In genomic region chr5:30502277-30502676, GRCh38 we compare ENCODE assay signal across 1 cellular context.
TF ChIP-seq lines count a peak whose summit lies in the region.

No MANE protein-coding gene starts in this region.

TF ChIP-seq in HepG2, 621 proteins besides CTCF, POLR2A, EP300 and RAD21 (continued from another document):
- TF ChIP-seq ZNF407 (CRISPR knock-in tag; IDR thresholded peaks at IDR 0.05; ENCODE audit: not compliant biosample characterization), result no peak
- 0 out of 2 replicates have a peak, but pooled peaks have one; percentile 26 for TF ChIP-seq FOSL2 (CRISPR knock-in tag; IDR thresholded peaks at IDR 0.05)
- no peak for TF ChIP-seq ZNF720 (CRISPR knock-in tag; IDR thresholded peaks at IDR 0.05)
- TF ChIP-seq ZNF652 (CRISPR knock-in tag; IDR thresholded peaks at IDR 0.05; ENCODE audit: borderline replicate concordance, low read depth), result no peak
- TF ChIP-seq HMG20A (CRISPR knock-in tag; IDR thresholded peaks at IDR 0.05; ENCODE audit: borderline replicate concordance), result peak; percentile 60; the same call in 1 of the 2 replicates
- no peak for TF ChIP-seq ZNF784 (CRISPR knock-in tag; IDR thresholded peaks at IDR 0.05; ENCODE audit: borderline replicate concordance)
- TF ChIP-seq ARNT (IDR thresholded peaks at IDR 0.05), result no peak
- no peak for TF ChIP-seq TEAD3 (CRISPR knock-in tag; optimal IDR thresholded peaks at IDR 0.05; ENCODE audit: borderline replicate concordance)
- TF ChIP-seq IKZF1 (IDR thresholded peaks at IDR 0.05), result no peak
- TF ChIP-seq GATAD2A (CRISPR knock-in tag; IDR thresholded peaks at IDR 0.05), result peak; percentile 70
- TF ChIP-seq ZNF672 (CRISPR knock-in tag; IDR thresholded peaks at IDR 0.05), result no peak
- no peak for TF ChIP-seq TGIF2 (CRISPR knock-in tag; IDR thresholded peaks at IDR 0.05)
- TF ChIP-seq ZNF557 (CRISPR knock-in tag; IDR thresholded peaks at IDR 0.05), result no peak
- no peak for TF ChIP-seq ZNF670 (CRISPR knock-in tag; IDR thresholded peaks at IDR 0.05; ENCODE audit: borderline replicate concordance)
- no peak for TF ChIP-seq ZMYM3 (CRISPR knock-in tag; IDR thresholded peaks at IDR 0.05)
- peak; percentile 61; the same call in 1 of the 2 replicates for TF ChIP-seq CBFB (CRISPR knock-in tag; IDR thresholded peaks at IDR 0.05)
- peak; percentile 89 for TF ChIP-seq CEBPB (IDR thresholded peaks at IDR 0.05; ENCODE audit: borderline replicate concordance, low read depth, low read length)
- no peak for TF ChIP-seq TP53 (CRISPR knock-in tag; conservative IDR thresholded peaks at IDR 0.05)
- no peak for TF ChIP-seq BCLAF1 (IDR thresholded peaks at IDR 0.05)
- TF ChIP-seq ZNF580 (CRISPR knock-in tag; IDR thresholded peaks at IDR 0.05; ENCODE audit: borderline replicate concordance, low read depth), result no peak
- TF ChIP-seq ZMYM4 (CRISPR knock-in tag; IDR thresholded peaks at IDR 0.05), result no peak
- TF ChIP-seq ZNF530 (CRISPR knock-in tag; IDR thresholded peaks at IDR 0.05; ENCODE audit: low read depth), result no peak
- peak; percentile 52; the same call in 1 of the 2 replicates for TF ChIP-seq ZNF770 (CRISPR knock-in tag; IDR thresholded peaks at IDR 0.05)
- TF ChIP-seq CEBPG (CRISPR knock-in tag; IDR thresholded peaks at IDR 0.05), result peak; percentile 78
- no peak for TF ChIP-seq ZNF563 (CRISPR knock-in tag; IDR thresholded peaks at IDR 0.05)
- no peak for TF ChIP-seq ZNF549 (CRISPR knock-in tag; IDR thresholded peaks at IDR 0.05)
- no peak for TF ChIP-seq AFF4 (CRISPR knock-in tag; IDR thresholded peaks at IDR 0.05)
- TF ChIP-seq ZNF432 (CRISPR knock-in tag; IDR thresholded peaks at IDR 0.05; ENCODE audit: borderline replicate concordance), result no peak
- TF ChIP-seq ZNF10 (CRISPR knock-in tag; IDR thresholded peaks at IDR 0.05; ENCODE audit: borderline replicate concordance, low read depth), result no peak
- TF ChIP-seq HNRNPL (IDR thresholded peaks at IDR 0.05; ENCODE audit: low read depth, low read length), result no peak
- no peak for TF ChIP-seq ERF (CRISPR knock-in tag; IDR thresholded peaks at IDR 0.05)
- TF ChIP-seq SKI (IDR thresholded peaks at IDR 0.05; ENCODE audit: partially characterized antibody), result no peak
TF ChIP-seq in HepG2: peak in this region for 10.
